28 cellular contexts compared by ENCODE assay signal in genomic region chr3:8651418-8652322, GRCh38. TPM values are rescaled to one million over a fixed set of nuclear protein-coding genes. Genes with fewer than 3 reads are reported as not detected.
DNase-seq lines count a peak whose midpoint lies in the region; ATAC-seq and FAIRE-seq lines count a peak whose summit lies in the region.
"Had no signal": no experiment of that assay in that cellular context is flagged by ENCODE, and none has a peak within 500 bp of the region (broad histone marks: within the 10 kb centered on the region; RNA-seq: fewer than 3 reads in every experiment).

No MANE protein-coding gene starts in this region.

- intact Hi-C loops in left colon (cut with DNase I, micrococcal nuclease): no loop called here

- H3K4me1 ChIP-seq in small intestine (ENCODE audit: control insufficient read depth in 2 of 2, insufficient read depth in 1 of 2, low read depth in 1 of 2, low read length in 1 of 2): peaks cover 0 to 4% of the 10 kb centered on the region in 2 donors

- DNase-seq in NCI-H1417 (lab: John Stamatoyannopoulos, UW) (peak in 2 of 3 experiments; percentile 4 to 51), NCI-H1417 treated with DMSO at 0.1 percent for 48 hours (lab: John Stamatoyannopoulos, UW) (no peak), SK-N-DZ (ENCODE audit: low spot score) (peak; percentile 71), left colon (no peak), small intestine (peak; percentile 93), RKO (ENCODE audit: low spot score) (no peak), NOMO-1 treated with dmso at 0.1 percent for 144 hours (lab: John Stamatoyannopoulos, UW; ENCODE audit: unreplicated experiment) (no peak)
- DNase-seq in activated naive CD4-positive, alpha-beta T cell (lab: John Stamatoyannopoulos, UW): no peak
- DNase-seq: 8988T; activated CD4-positive, alpha-beta T cell treated with anti-CD3 and anti-CD28 coated beads, Interleukin-2, amount 50 U/mL, for 4 hours; activated naive CD4-positive, alpha-beta T cell treated with anti-CD3 and anti-CD28 coated beads for 36 hours; CD8-positive, alpha-beta T cell; DMS153; H9; heart left ventricle; kidney glomerular epithelial cell; NCI-H1092 treated with DMSO at 0.1 percent for 48 hours; NCI-H2081; nucleus accumbens; SJCRH30; T-helper 1 cell had no signal

- no peaks in the 10 kb centered on the region for H3K27me3 ChIP-seq in small intestine (ENCODE audit: control insufficient read depth in 2 of 2, insufficient read depth in 2 of 2, low read length in 2 of 2)
- H3K27me3 ChIP-seq: heart left ventricle, SJCRH30, tibial artery had no signal

- H3K9me3 ChIP-seq in small intestine (ENCODE audit: control insufficient read depth, low read depth): no peaks in the 10 kb centered on the region
- H3K9me3 ChIP-seq: tibial artery had no signal

- no peaks in the 10 kb centered on the region for H3K36me3 ChIP-seq in small intestine (ENCODE audit: control insufficient read depth in 2 of 2, insufficient read depth in 2 of 2, low read length in 2 of 2)
- H3K36me3 ChIP-seq: heart left ventricle, SJCRH30, tibial artery had no signal

- H3K27ac ChIP-seq in small intestine (ENCODE audit: low read depth in 1 of 2, low read length in 1 of 2): peak overlapping the region; percentile 86 to 88
- H3K27ac ChIP-seq: SJCRH30, tibial artery had no signal

- WGBS in small intestine, 3 donors: 41 to 66% (median 54%) methylated on average over 12 of the region's 12 CpGs

- FAIRE-seq in small intestine (lab: Jason Lieb, UNC): no peak
- FAIRE-seq: colon, GM19239, RCC 7860 had no signal

- ATAC-seq in left colon: peak; percentile 94
- ATAC-seq: CD8-positive, alpha-beta T cell; heart left ventricle had no signal

- peak overlapping the region in 1 of 2 donors; percentile 30 for H3K4me3 ChIP-seq in small intestine (ENCODE audit: low read depth in 1 of 2, low read length in 2 of 2)
- H3K4me3 ChIP-seq: heart left ventricle, SJCRH30, tibial artery had no signal

RNA-seq across cellular contexts. Expression of gene SSUH2, which starts 7.1 kb away (rescaled TPM):
- 2.2 TPM in 2 replicates for polyA plus RNA-seq in SK-N-DZ (2014; cell fraction: cytosol; rRNA removed)
- polyA plus RNA-seq in SK-N-DZ (2014; cell fraction: nucleus; rRNA removed): 7.4 and 9.9 TPM in 2 replicates
- 1 to 10 TPM; 1.6 to 4.5 TPM for total RNA-seq in left colon
- 100 to 1,000 TPM in 2 of 3 donors, 10 to 100 TPM in 1; 15.8 to 308 (median 196) TPM for polyA plus RNA-seq in small intestine
- total RNA-seq: CD8-positive, alpha-beta T cell; fibroblast of villous mesenchyme; G401; pulmonary artery endothelial cell had no signal

Comparison
In these comparisons a context has a peak if more than half of its experiments do, and no peak if none do; other contexts are left out.
1. DNase-seq: peak in NCI-H1417 (2 of 3), SK-N-DZ (single experiment) and small intestine (single experiment); none in NCI-H1417 treated with DMSO at 0.1 percent for 48 hours (single experiment), left colon (0 of 2), RKO (single experiment), NOMO-1 treated with dmso at 0.1 percent for 144 hours (single experiment) and activated naive CD4-positive, alpha-beta T cell (0 of 4).